In the genomic region with DNA sequence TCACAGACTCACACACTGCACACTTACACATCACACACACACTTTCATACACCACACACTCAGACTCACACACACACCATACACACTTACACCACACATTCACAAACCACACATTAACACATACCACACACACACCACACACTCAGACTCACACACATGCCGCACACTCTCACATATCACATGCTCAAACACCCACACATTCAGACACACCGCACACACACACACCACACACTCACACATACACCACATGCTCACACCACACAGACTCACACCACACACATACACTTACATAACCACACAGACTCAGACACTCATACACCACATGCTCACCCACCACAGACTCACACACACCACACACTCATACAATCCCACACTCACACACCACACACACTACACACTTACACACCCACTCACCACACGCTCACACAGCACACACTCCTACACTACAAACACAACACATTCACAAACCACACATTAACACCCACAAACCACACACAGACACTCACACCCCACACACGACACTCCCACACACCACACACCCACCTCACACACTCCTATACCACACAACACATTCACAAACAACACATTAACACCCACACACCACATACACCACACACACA, we compare ENCODE assay signal across 21 cellular contexts.
"Had no signal": no experiment of that assay in that cellular context is flagged by ENCODE, and none has a peak within 500 bp of the region (broad histone marks: within the 10 kb centered on the region; RNA-seq: fewer than 3 reads in every experiment).

No MANE protein-coding gene starts in this region.

- H3K4me1 Mint-ChIP-seq: activated B cell treated with CpG ODN at 0.5 μM for 24 hours had no signal

- H3K36me3 Mint-ChIP-seq: activated naive CD4-positive, alpha-beta T cell treated with anti-CD3 and anti-CD28 coated beads, Interleukin-2, amount 50 U/mL, for 72 hours; naive B cell had no signal

- H3K4me3 Mint-ChIP-seq: activated B cell treated with CpG ODN at 0.5 μM for 24 hours; activated CD8-positive, alpha-beta T cell treated with anti-CD3 and anti-CD28 coated beads for 36 hours; naive B cell had no signal

- H3K27me3 Mint-ChIP-seq: activated B cell treated with CpG ODN at 0.5 μM for 24 hours had no signal

- H3K9me3 Mint-ChIP-seq: activated B cell treated with CpG ODN at 0.5 μM for 24 hours; activated CD8-positive, alpha-beta T cell treated with anti-CD3 and anti-CD28 coated beads for 36 hours; activated naive CD4-positive, alpha-beta T cell treated with anti-CD3 and anti-CD28 coated beads, Interleukin-2, amount 50 U/mL, for 72 hours; naive B cell had no signal

- H3K4me1 ChIP-seq: body of pancreas, lower lobe of right lung, testis had no signal

- DNase-seq: activated B cell treated with CpG ODN at 0.5 μM for 24 hours; activated CD4-positive, alpha-beta T cell treated with anti-CD3 and anti-CD28 coated beads for 48 hours; activated CD8-positive, alpha-beta T cell treated with anti-CD3 and anti-CD28 coated beads for 36 hours; activated gamma-delta T cell; activated T-cell treated with anti-CD3 and anti-CD28 coated beads, Interleukin-2, amount 50 U/mL, for 48 hours; amygdala; body of pancreas; central memory CD4-positive, alpha-beta T cell; esophagus squamous epithelium; foreskin fibroblast; left cardiac atrium; lower lobe of right lung; naive B cell; stimulated activated CD4-positive, alpha-beta T cell treated with anti-CD3 and anti-CD28 coated beads, Interleukin-4, amount 100 ng/mL, for 24 hours; stimulated activated CD8-positive, alpha-beta memory T cell treated with anti-CD3 and anti-CD28 coated beads, Interleukin-4, amount 100 ng/mL, for 48 hours; stomach; testis; upper lobe of right lung had no signal

- H3K27ac Mint-ChIP-seq: activated B cell treated with CpG ODN at 0.5 μM for 24 hours; activated CD8-positive, alpha-beta T cell treated with anti-CD3 and anti-CD28 coated beads for 36 hours; activated naive CD4-positive, alpha-beta T cell treated with anti-CD3 and anti-CD28 coated beads, Interleukin-2, amount 50 U/mL, for 72 hours; naive B cell had no signal

- H3K27me3 ChIP-seq: body of pancreas, stomach, testis, upper lobe of right lung had no signal

- H3K4me3 ChIP-seq: body of pancreas, coronary artery, esophagus squamous epithelium, lower lobe of right lung, stomach, testis, upper lobe of right lung had no signal

- ATAC-seq: activated CD8-positive, alpha-beta T cell treated with anti-CD3 and anti-CD28 coated beads for 36 hours; body of pancreas; left cardiac atrium; lower lobe of right lung; upper lobe of right lung had no signal

- H3K9me3 ChIP-seq: body of pancreas, esophagus squamous epithelium, lower lobe of right lung, stomach, testis, upper lobe of right lung had no signal

- H3K27ac ChIP-seq: body of pancreas, coronary artery, esophagus squamous epithelium, lower lobe of right lung, stomach, testis, upper lobe of right lung had no signal

- H3K36me3 ChIP-seq: esophagus squamous epithelium, lower lobe of right lung, stomach, upper lobe of right lung had no signal

- FAIRE-seq: TTC549 had no signal
